9 cellular contexts compared by ENCODE assay signal in genomic region chr10:80485410-80486135, GRCh38. TPM values are rescaled to one million over a fixed set of nuclear protein-coding genes. Genes with fewer than 3 reads are reported as not detected.
DNase-seq lines count a peak whose midpoint lies in the region; ATAC-seq and TF ChIP-seq lines count a peak whose summit lies in the region.
"Had no signal": no experiment of that assay in that cellular context is flagged by ENCODE, and none has a peak within 500 bp of the region (broad histone marks: within the 10 kb centered on the region; RNA-seq: fewer than 3 reads in every experiment).

No MANE protein-coding gene starts in this region.

- DNase-seq in CD4-positive, CD25-positive, alpha-beta regulatory T cell, result no peak
- DNase-seq in SIG-M5 treated with dmso at 0.1 percent for 504 hours (lab: John Stamatoyannopoulos, UW; ENCODE audit: unreplicated experiment) (peak; percentile 67), nephron progenitor cell (no peak), pons (ENCODE audit: low spot score) (no peak), cerebellar cortex (ENCODE audit: low spot score) (no peak)
- DNase-seq in effector memory CD8-positive, alpha-beta T cell, result no peak
- DNase-seq: NCI-H526 had no signal

- no peaks in the 10 kb centered on the region for H3K9me3 Mint-ChIP-seq in CD4-positive, CD25-positive, alpha-beta regulatory T cell
- no peaks in the 10 kb centered on the region for H3K9me3 Mint-ChIP-seq in effector memory CD8-positive, alpha-beta T cell
- H3K9me3 Mint-ChIP-seq in nephron progenitor cell, result no peaks in the 10 kb centered on the region

- H3K27ac Mint-ChIP-seq in CD4-positive, CD25-positive, alpha-beta regulatory T cell, result peak overlapping the region; percentile 80 to 98 (median 97)
- H3K27ac Mint-ChIP-seq in effector memory CD8-positive, alpha-beta T cell, result peak overlapping the region; percentile 84 to 93
- peak overlapping the region; percentile 96 for H3K27ac Mint-ChIP-seq in nephron progenitor cell

- no peaks in the 10 kb centered on the region for H3K27me3 ChIP-seq in CD4-positive, CD25-positive, alpha-beta regulatory T cell (ENCODE audit: control insufficient read depth, insufficient read depth, low read length)

- H3K4me3 Mint-ChIP-seq in CD4-positive, CD25-positive, alpha-beta regulatory T cell, result peak overlapping the region; percentile 65 to 89 (median 86)
- peak overlapping the region; percentile 75 to 80 for H3K4me3 Mint-ChIP-seq in effector memory CD8-positive, alpha-beta T cell
- H3K4me3 Mint-ChIP-seq in nephron progenitor cell, result peak overlapping the region; percentile 51

- peaks cover 87% of the 10 kb centered on the region for H3K4me1 ChIP-seq in CD4-positive, CD25-positive, alpha-beta regulatory T cell (ENCODE audit: control insufficient read depth, insufficient read depth, low read length, poor library complexity, severe bottlenecking)

- H3K36me3 ChIP-seq in CD4-positive, CD25-positive, alpha-beta regulatory T cell (ENCODE audit: control insufficient read depth, insufficient read depth, low read length), result peaks cover 31% of the 10 kb centered on the region

- no peaks in the 10 kb centered on the region for H3K9me3 ChIP-seq in CD4-positive, CD25-positive, alpha-beta regulatory T cell (ENCODE audit: control insufficient read depth in 2 of 2, low read length in 2 of 2)

- H3K4me1 Mint-ChIP-seq in CD4-positive, CD25-positive, alpha-beta regulatory T cell, result peaks cover 38 to 98% (median 81%) of the 10 kb centered on the region in 4 donors
- H3K4me1 Mint-ChIP-seq in effector memory CD8-positive, alpha-beta T cell (ENCODE audit: low read depth in 2 of 2), result peaks cover 74 to 79% of the 10 kb centered on the region in 2 donors
- peaks cover 56% of the 10 kb centered on the region for H3K4me1 Mint-ChIP-seq in nephron progenitor cell

- H3K27me3 Mint-ChIP-seq in CD4-positive, CD25-positive, alpha-beta regulatory T cell, result no peaks in the 10 kb centered on the region
- no peaks in the 10 kb centered on the region for H3K27me3 Mint-ChIP-seq in effector memory CD8-positive, alpha-beta T cell
- no peaks in the 10 kb centered on the region for H3K27me3 Mint-ChIP-seq in nephron progenitor cell (ENCODE audit: low read depth, poor library complexity)

- no peak for ATAC-seq in CD4-positive, CD25-positive, alpha-beta regulatory T cell (ENCODE audit: low read depth in 2 of 2)
- no peak for ATAC-seq in effector memory CD8-positive, alpha-beta T cell (replicated peaks)
- no peak for ATAC-seq in HG03135 (IDR thresholded peaks at IDR 0.05; ENCODE audit: unreplicated experiment)
- no peak for ATAC-seq in GM21786 (IDR thresholded peaks at IDR 0.05; ENCODE audit: unreplicated experiment)

- H3K27ac ChIP-seq in CD4-positive, CD25-positive, alpha-beta regulatory T cell (ENCODE audit: insufficient read depth, low read length, poor library complexity, severe bottlenecking), result peak overlapping the region; percentile 81

- H3K36me3 Mint-ChIP-seq in CD4-positive, CD25-positive, alpha-beta regulatory T cell, result peaks cover 42% of the 10 kb centered on the region
- peaks cover 59% of the 10 kb centered on the region for H3K36me3 Mint-ChIP-seq in effector memory CD8-positive, alpha-beta T cell (ENCODE audit: insufficient read depth)
- H3K36me3 Mint-ChIP-seq in nephron progenitor cell (ENCODE audit: low read depth), result peaks cover 39% of the 10 kb centered on the region

- H3K4me3 ChIP-seq in CD4-positive, CD25-positive, alpha-beta regulatory T cell (ENCODE audit: low read depth, low read length), result peak overlapping the region; percentile 77

- no peak for TF ChIP-seq CTCF in nephron progenitor cell (IDR thresholded peaks at IDR 0.05)

RNA-seq across cellular contexts. Expression of gene TSPAN14, which starts 31.5 kb away (rescaled TPM):
- total RNA-seq in CD4-positive, CD25-positive, alpha-beta regulatory T cell, result 198 TPM
- polyA plus RNA-seq in CD4-positive, CD25-positive, alpha-beta regulatory T cell, result 100 to 1,000 TPM; 157 to 270 (median 180) TPM

RNA-seq across cellular contexts. Expression of gene SH2D4B, which starts 52.1 kb away (rescaled TPM):
- total RNA-seq in CD4-positive, CD25-positive, alpha-beta regulatory T cell, result 0.25 TPM
- polyA plus RNA-seq in CD4-positive, CD25-positive, alpha-beta regulatory T cell, result not detected
